18 cellular contexts compared by ENCODE assay signal in the genomic region with DNA sequence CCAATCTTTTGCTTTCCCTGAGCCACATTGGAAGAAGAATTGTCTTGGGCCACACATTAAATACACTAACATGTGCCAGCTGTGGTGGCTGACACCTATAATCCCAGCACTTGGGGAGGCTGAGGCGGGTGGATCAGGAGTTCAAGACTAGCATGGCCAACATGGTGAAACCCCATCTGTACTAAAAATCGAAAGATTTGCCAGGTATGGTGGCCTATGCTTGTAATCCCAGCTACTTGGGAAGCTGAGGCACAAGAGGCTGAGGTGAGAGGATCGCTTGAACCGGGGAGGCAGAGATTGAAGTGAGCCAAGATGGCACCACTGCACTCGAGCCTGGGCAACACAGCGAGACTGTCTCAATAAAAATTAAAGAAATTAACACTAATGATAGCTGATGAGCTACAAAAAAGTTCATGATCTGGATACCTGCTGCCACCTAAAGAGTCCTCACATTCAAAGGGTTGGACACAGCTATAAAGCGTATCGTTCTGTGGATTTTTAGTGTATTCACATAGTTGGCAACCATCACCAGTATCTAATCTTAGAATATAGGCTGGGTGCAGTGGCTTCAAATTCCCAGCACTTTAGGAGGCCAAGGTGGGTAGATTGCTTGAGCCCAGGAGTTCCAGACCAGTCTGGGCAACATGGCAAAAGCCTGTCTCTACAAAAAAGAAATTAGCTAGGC. TPM values are rescaled to one million over a fixed set of nuclear protein-coding genes. Genes with fewer than 3 reads are reported as not detected.
A peak's percentile ranks its signal among the peaks of the same experiment; 100 is the strongest.
DNase-seq lines count a peak whose midpoint lies in the region; ATAC-seq and TF ChIP-seq lines count a peak whose summit lies in the region.
"Had no signal": no experiment of that assay in that cellular context is flagged by ENCODE, and none has a peak within 500 bp of the region (broad histone marks: within the 10 kb centered on the region; RNA-seq: fewer than 3 reads in every experiment).

No MANE protein-coding gene starts in this region.

- no peak overlapping the region for H2AFZ ChIP-seq in DND-41 (ENCODE audit: low read depth, low read length)

- POLR2A ChIA-PET in Panc1 (lab: Charles Lee): interaction anchor here (1.4 kb wide), 1 partner anchor 13 kb away, joined by 3 read pairs; no protein-coding TSS in a partner anchor

- TF ChIP-seq CTCF in DND-41 (IDR thresholded peaks at IDR 0.05; ENCODE audit: borderline replicate concordance, extremely low read depth, low read length, poor library complexity, severe bottlenecking) (no peak), Panc1 (IDR thresholded peaks at IDR 0.05) (no peak), lower leg skin (IDR thresholded peaks at IDR 0.05) (no peak)

- intact Hi-C loops in Panc1 (cut with micrococcal nuclease; ENCODE audit: unreplicated experiment): no loop called here
- intact Hi-C loops in lower leg skin (cut with DNase I; ENCODE audit: low total_unique reads): no loop called here

- H3K9me3 ChIP-seq in DND-41 (ENCODE audit: insufficient read depth, low read length, severe bottlenecking) (no peaks in the 10 kb centered on the region), Panc1 (ENCODE audit: control insufficient read depth, insufficient read depth, low read depth, low read length) (no peaks in the 10 kb centered on the region)
- H3K9me3 ChIP-seq: upper lobe of right lung had no signal

- peaks cover 2% of the 10 kb centered on the region; the same call in 1 of the 2 replicates for H3K79me2 ChIP-seq in DND-41 (ENCODE audit: insufficient read depth, low read length)

- no peak overlapping the region for H3K4me3 ChIP-seq in DND-41 (ENCODE audit: low read depth in 1 of 2, low read length in 2 of 2)
- H3K4me3 ChIP-seq in Panc1 (ENCODE audit: low read depth in 2 of 2, low read length in 2 of 2): no peak overlapping the region
- H3K4me3 ChIP-seq in lower leg skin (ENCODE audit: low read depth, poor library complexity, severe bottlenecking): no peak overlapping the region
- H3K4me3 ChIP-seq: upper lobe of right lung had no signal

- TF ChIP-seq POLR2A in lower leg skin (IDR thresholded peaks at IDR 0.05): no peak

- H3K4me1 ChIP-seq in DND-41 (ENCODE audit: insufficient read depth, low read length): no peaks in the 10 kb centered on the region
- peaks cover 5% of the 10 kb centered on the region for H3K4me1 ChIP-seq in Panc1 (ENCODE audit: control insufficient read depth, insufficient read depth, low read length)
- H3K4me1 ChIP-seq: upper lobe of right lung had no signal

- 89 to 90% methylated on average over 8 of the region's 8 CpGs for WGBS in lower leg skin, 2 donors

- no TSS peak for BruUV-seq in Panc1 (replicated peaks; lab: Mats Ljungman, UMichigan)

- ATAC-seq in DND-41 (ENCODE audit: insufficient read depth, low read depth) (peak; percentile 46), Panc1 (peak; percentile 43), HG02981 (IDR thresholded peaks at IDR 0.05; ENCODE audit: unreplicated experiment) (no peak)
- ATAC-seq: foreskin keratinocyte, upper lobe of right lung had no signal

- no peak overlapping the region for H3K4me2 ChIP-seq in DND-41 (ENCODE audit: insufficient read depth, low read length)

- no peak overlapping the region for H3K9ac ChIP-seq in DND-41 (ENCODE audit: low read depth, low read length)

- in situ Hi-C loops in Panc1 (cut with HindIII; ENCODE audit: low pct_unique_long_range_greater_than_20kb, low sequenced_read_pairs): no loop called here

- CTCF ChIA-PET in Panc1 (lab: Charles Lee): interaction anchor here (0.5 kb wide), 1 partner anchor 64 kb away, joined by 10 read pairs; no protein-coding TSS in a partner anchor

- no peaks in the 10 kb centered on the region for H3K27me3 ChIP-seq in DND-41 (ENCODE audit: insufficient read depth, low read length, poor library complexity)
- H3K27me3 ChIP-seq in Panc1 (ENCODE audit: control insufficient read depth, insufficient read depth, low read length): no peaks in the 10 kb centered on the region
- H3K27me3 ChIP-seq: foreskin keratinocyte, upper lobe of right lung had no signal

- DNase-seq in DMS 273 (lab: John Stamatoyannopoulos, UW; ENCODE audit: unreplicated experiment) (peak; percentile 52), DMS 273 treated with DMSO at 0.1 percent for 48 hours (lab: John Stamatoyannopoulos, UW) (no peak), DND-41 (no peak), Panc1 (ENCODE audit: low read depth, low spot score) (no peak), epithelial cell of prostate (ENCODE audit: low read depth, low spot score) (no peak), lower leg skin (ENCODE audit: low spot score in 2 of 2) (no peak), AG20443 (ENCODE audit: low spot score) (no peak)
- DNase-seq: 8988T; activated CD4-positive, alpha-beta T cell treated with anti-CD3 and anti-CD28 coated beads, Interleukin-2, amount 10 ng/mL, durations not matched to agents 7 days and 5 days; dermis blood vessel endothelial cell; NCI-H1436 treated with DMSO at 0.1 percent for 48 hours; NCI-H526 treated with DMSO at 0.1 percent for 48 hours; upper lobe of right lung had no signal

- H3K27ac ChIP-seq in DND-41 (ENCODE audit: low read length): no peak overlapping the region
- H3K27ac ChIP-seq in Panc1 (ENCODE audit: low read length): no peak overlapping the region
- peak overlapping the region; percentile 75 for H3K27ac ChIP-seq in epithelial cell of prostate
- H3K27ac ChIP-seq: upper lobe of right lung had no signal

- peaks cover 52% of the 10 kb centered on the region for H3K36me3 ChIP-seq in DND-41 (ENCODE audit: insufficient read depth, low read length)
- H3K36me3 ChIP-seq in Panc1 (ENCODE audit: control insufficient read depth, insufficient read depth, low read length): peaks cover 21% of the 10 kb centered on the region

- H4K20me1 ChIP-seq in DND-41 (ENCODE audit: insufficient read depth, low read length): peaks cover 17% of the 10 kb centered on the region

RNA-seq across cellular contexts. Expression of gene LDHC, which starts 3.4 kb away (rescaled TPM):
- total RNA-seq in Panc1 (2021; ENCODE audit: unreplicated experiment) (0.26 TPM), lower leg skin (not detected)
- polyA plus RNA-seq in Panc1 (2012; ENCODE audit: insufficient read length): not detected
- total RNA-seq: activated CD4-positive, alpha-beta T cell treated with anti-CD3 and anti-CD28 coated beads, Interleukin-2, amount 10 ng/mL, durations not matched to agents 7 days and 5 days; foreskin keratinocyte; H4; myocyte; skeletal muscle tissue; upper lobe of right lung had no signal

RNA-seq across cellular contexts. Expression of gene LDHA, which starts 14.3 kb away (rescaled TPM):
- total RNA-seq in Panc1 (2021; ENCODE audit: unreplicated experiment): 894 TPM
- 1,229 TPM for polyA plus RNA-seq in Panc1 (2012; ENCODE audit: insufficient read length)
- 100 to 1,000 TPM; 488 to 761 (median 562) TPM for total RNA-seq in lower leg skin

RNA-seq across cellular contexts. Expression of gene LDHAL6A, which starts 47.0 kb away (rescaled TPM):
- total RNA-seq in Panc1 (2021; ENCODE audit: unreplicated experiment) (not detected), lower leg skin (not detected)
- not detected for polyA plus RNA-seq in Panc1 (2012; ENCODE audit: insufficient read length)
- total RNA-seq: dermis blood vessel endothelial cell, foreskin keratinocyte, H4, myocyte, skeletal muscle tissue, upper lobe of right lung had no signal
- polyA plus RNA-seq: foreskin keratinocyte had no signal
